23 cellular contexts compared by ENCODE assay signal in the genomic region with DNA sequence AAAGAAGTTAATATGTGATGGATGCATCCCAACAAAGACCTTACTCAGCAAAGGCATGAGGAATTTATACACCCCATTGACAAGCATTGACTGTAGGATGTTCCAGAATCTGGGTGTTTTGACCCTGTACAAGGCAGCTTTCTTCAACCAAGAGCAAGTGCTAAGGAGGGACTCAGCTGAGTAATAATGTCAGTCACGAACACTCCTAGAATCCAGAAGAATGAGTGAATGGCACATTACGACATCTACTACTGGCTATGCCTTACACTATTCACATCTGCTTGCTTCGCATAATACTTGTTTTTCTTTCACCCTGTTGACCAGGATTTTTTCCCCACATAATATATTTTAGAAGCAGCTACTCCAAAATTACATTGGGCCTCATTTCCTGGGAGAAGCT. TPM values are rescaled to one million over a fixed set of nuclear protein-coding genes. Genes with fewer than 3 reads are reported as not detected.
DNase-seq lines count a peak whose midpoint lies in the region; ATAC-seq, FAIRE-seq and TF ChIP-seq lines count a peak whose summit lies in the region.
"Had no signal": no experiment of that assay in that cellular context is flagged by ENCODE, and none has a peak within 500 bp of the region (broad histone marks: within the 10 kb centered on the region; RNA-seq: fewer than 3 reads in every experiment).

No MANE protein-coding gene starts in this region.

- H3K79me2 ChIP-seq in HepG2 (ENCODE audit: insufficient read depth, low read length): no peaks in the 10 kb centered on the region

- intact Hi-C loops in HepG2 (cut with micrococcal nuclease; ENCODE audit: unreplicated experiment) (no loop called here), right lobe of liver (cut with DNase I) (no loop called here), heart right ventricle (cut with DNase I) (no loop called here)

- H3K4me2 ChIP-seq in HepG2 (ENCODE audit: low read depth, low read length): no peak overlapping the region
- H3K4me2 ChIP-seq: BLaER1 treated with 17β-estradiol and CSF1 and Interleukin-3, amounts not matched to agents 10 nM and 100 nM had no signal

- ATAC-seq in HepG2: no peak
- no peak for ATAC-seq in right lobe of liver
- ATAC-seq in heart right ventricle: no peak
- ATAC-seq: CD8-positive, alpha-beta T cell had no signal

- no peak for FAIRE-seq in HepG2 (lab: Jason Lieb, UNC)
- FAIRE-seq: A204.1, D721Med, G401.6, GM12891, GM19239 had no signal

- in situ Hi-C loops in HepG2 (cut with HindIII; ENCODE audit: extremely low pct_ligation_motif_present, low pct_unique_long_range_greater_than_20kb): no loop called here

- H3K36me3 ChIP-seq in HepG2 (replicated peaks in 1 of 2; ENCODE audit: control insufficient read depth in 1 of 2, insufficient read depth in 2 of 2, low read length in 2 of 2): no peaks in the 10 kb centered on the region
- no peaks in the 10 kb centered on the region for H3K36me3 ChIP-seq in right lobe of liver
- no peaks in the 10 kb centered on the region for H3K36me3 ChIP-seq in heart right ventricle
- H3K36me3 ChIP-seq: BLaER1 treated with 17β-estradiol and CSF1 and Interleukin-3, amounts not matched to agents 10 nM and 100 nM had no signal

- H3K4me3 ChIP-seq in HepG2 (replicated peaks in 1 of 3; ENCODE audit: insufficient read depth in 1 of 3, low read depth in 2 of 3, low read length in 3 of 3) (no peak overlapping the region), right lobe of liver (no peak overlapping the region), epithelial cell of esophagus (ENCODE audit: low read length) (no peak overlapping the region), heart right ventricle (no peak overlapping the region)
- H3K4me3 ChIP-seq: BLaER1 treated with 17β-estradiol and CSF1 and Interleukin-3, amounts not matched to agents 10 nM and 100 nM had no signal

- no peak overlapping the region for H3K9ac ChIP-seq in HepG2 (ENCODE audit: insufficient read depth, low read depth, low read length)
- H3K9ac ChIP-seq: BLaER1 treated with 17β-estradiol and CSF1 and Interleukin-3, amounts not matched to agents 10 nM and 100 nM had no signal

- no peak for DNase-seq in HepG2 (ENCODE audit: low spot score)
- no peak for DNase-seq in right lobe of liver
- DNase-seq in epithelial cell of esophagus (ENCODE audit: low read depth): peak; percentile 43
- no peak for DNase-seq in HT-29 (ENCODE audit: low spot score)
- no peak for DNase-seq in heart right ventricle
- DNase-seq: 8988T; ACHN; Caco-2; Calu3; CD4-positive, alpha-beta T cell; CD8-positive, alpha-beta T cell; DMS79 treated with DMSO at 0.1 percent for 48 hours; GF-D8 had no signal

- H3K27me3 ChIP-seq in HepG2 (ENCODE audit: control insufficient read depth in 1 of 2, insufficient read depth in 2 of 2, low read length in 2 of 2): no peaks in the 10 kb centered on the region
- H3K27me3 ChIP-seq in right lobe of liver: no peaks in the 10 kb centered on the region
- H3K27me3 ChIP-seq in heart right ventricle: no peaks in the 10 kb centered on the region
- H3K27me3 ChIP-seq: BLaER1 treated with 17β-estradiol and CSF1 and Interleukin-3, amounts not matched to agents 10 nM and 100 nM had no signal

- no peak for TF ChIP-seq RAD21 in HepG2 (CRISPR knock-in tag; IDR thresholded peaks at IDR 0.05)

- H2AFZ ChIP-seq in HepG2 (ENCODE audit: low read length): no peak overlapping the region

- TF ChIP-seq EP300 in HepG2 (IDR thresholded peaks at IDR 0.05; ENCODE audit: low read depth in 2 of 2, low read length in 2 of 2) (no peak), HepG2 (CRISPR knock-in tag; IDR thresholded peaks at IDR 0.05; ENCODE audit: borderline replicate concordance) (no peak)

- CTCF ChIA-PET in HepG2 (lab: Yijun Ruan, JAX; ENCODE audit: low intra/inter-chr PET ratio, low total read pairs): no interaction called here

- H3K27ac ChIP-seq in HepG2 (ENCODE audit: extremely low read length, insufficient read depth, low read length) (no peak overlapping the region), right lobe of liver (no peak overlapping the region), heart right ventricle (no peak overlapping the region)
- H3K27ac ChIP-seq: BLaER1 treated with 17β-estradiol and CSF1 and Interleukin-3, amounts not matched to agents 10 nM and 100 nM; C4-2B had no signal

- WGBS in HepG2 (ENCODE audit: low lambda C conversion rate): 36% methylated on average over 3 of the region's 3 CpGs
- WGBS in right lobe of liver (ENCODE audit: insufficient coverage, low coverage, low lambda C conversion rate, missing lambda C conversion rate): 59% methylated on average over 3 of the region's 3 CpGs
- 84 to 91% methylated on average over 3 of the region's 3 CpGs for WGBS in heart right ventricle, 2 donors

- POLR2A ChIA-PET in HepG2 (lab: Yijun Ruan, JAX): no interaction called here

- no peaks in the 10 kb centered on the region for H4K20me1 ChIP-seq in HepG2 (ENCODE audit: insufficient read depth, low read length)
- H4K20me1 ChIP-seq: BLaER1 treated with 17β-estradiol and CSF1 and Interleukin-3, amounts not matched to agents 10 nM and 100 nM had no signal

- H3K4me1 ChIP-seq in HepG2 (ENCODE audit: insufficient read depth, low read length) (peaks cover 12% of the 10 kb centered on the region), right lobe of liver (no peaks in the 10 kb centered on the region), heart right ventricle (no peaks in the 10 kb centered on the region)
- H3K4me1 ChIP-seq: BLaER1 treated with 17β-estradiol and CSF1 and Interleukin-3, amounts not matched to agents 10 nM and 100 nM; Caco-2 had no signal

- H3K9me3 ChIP-seq in HepG2 (ENCODE audit: low read length) (no peaks in the 10 kb centered on the region), right lobe of liver (no peaks in the 10 kb centered on the region), heart right ventricle (no peaks in the 10 kb centered on the region)
- H3K9me3 ChIP-seq: BLaER1 treated with 17β-estradiol and CSF1 and Interleukin-3, amounts not matched to agents 10 nM and 100 nM; Caco-2 had no signal

- no TSS peak for BruUV-seq in HepG2 (replicated peaks; lab: Mats Ljungman, UMichigan)

- TF ChIP-seq POLR2A in HepG2 (IDR thresholded peaks at IDR 0.05; ENCODE audit: insufficient read depth in 1 of 2, low read depth in 2 of 2, low read length in 2 of 2) (no peak), right lobe of liver (IDR thresholded peaks at IDR 0.05) (no peak)

- TF ChIP-seq CTCF in HepG2 (CRISPR knock-in tag; IDR thresholded peaks at IDR 0.05) (no peak), right lobe of liver (IDR thresholded peaks at IDR 0.05) (no peak), epithelial cell of esophagus (IDR thresholded peaks at IDR 0.05; ENCODE audit: insufficient read depth, low read depth, low read length, missing control alignments) (no peak), heart right ventricle (IDR thresholded peaks at IDR 0.05) (no peak)

TF ChIP-seq in HepG2, 621 proteins besides CTCF, POLR2A, EP300 and RAD21:
- TF ChIP-seq MAFF (IDR thresholded peaks at IDR 0.05; ENCODE audit: low read depth, low read length): peak; percentile 31; the same call in 1 of the 2 replicates
- peak; percentile 43 to 57; a peak in 1 of 4 replicates for TF ChIP-seq MAFK (conservative IDR thresholded peaks at IDR 0.05 in 1 of 2, IDR thresholded peaks at IDR 0.05 in 1 of 2; ENCODE audit: low read length in 2 of 2)
- no peak for TF ChIP-seq ATAD3A (CRISPR knock-in tag; IDR thresholded peaks at IDR 0.05)

RNA-seq across cellular contexts. Expression of a gene that starts 42.5 kb away (rescaled TPM):
- total RNA-seq in HepG2 (2016; rRNA removed; fragmentation: Illumina TruSeq; extraction: Trizol) (not detected in 2 replicates), right lobe of liver (not detected), heart right ventricle (10 to 100 TPM in 2 of 10 donors, 1 to 10 TPM in 2, under 1 TPM in 3, not detected in 3; 0.21 to 32.4 (median 2.9) TPM)
- total RNA-seq in HepG2 (2016; cell fraction: cytosol; rRNA removed; fragmentation: Illumina TruSeq; extraction: Trizol; ENCODE audit: low read depth): not detected in 2 replicates
- total RNA-seq in HepG2 (2016; cell fraction: insoluble cytoplasmic fraction; rRNA removed; fragmentation: Illumina TruSeq; extraction: Trizol): not detected in 2 replicates
- not detected in 2 replicates for total RNA-seq in HepG2 (2016; cell fraction: membrane; rRNA removed; fragmentation: Illumina TruSeq; extraction: Trizol)
- not detected in 2 replicates for total RNA-seq in HepG2 (2016; cell fraction: nucleus; rRNA removed; fragmentation: Illumina TruSeq; extraction: Trizol)
- polyA plus RNA-seq in HepG2 (2011; rRNA removed) (not detected in 2 replicates), heart right ventricle (under 1 TPM in 1 of 2 donors, not detected in 1; 0.29 TPM)
- polyA plus RNA-seq in HepG2 (2011; cell fraction: cytosol; rRNA removed): not detected in 2 replicates
- polyA plus RNA-seq in HepG2 (2011; cell fraction: nucleus; rRNA removed): not detected in 2 replicates
- polyA plus RNA-seq in HepG2 (2012): not detected in 2 replicates
- not detected in 2 replicates for polyA plus RNA-seq in HepG2 (2016; cell fraction: cytosol; fragmentation: Illumina TruSeq; extraction: Trizol; ENCODE audit: low read depth)
- polyA plus RNA-seq in HepG2 (2016; cell fraction: insoluble cytoplasmic fraction; fragmentation: Illumina TruSeq; extraction: Trizol; ENCODE audit: low read depth): not detected in 2 replicates
- polyA plus RNA-seq in HepG2 (2016; cell fraction: membrane; fragmentation: Illumina TruSeq; extraction: Trizol; ENCODE audit: low read depth): not detected in 2 replicates
- not detected in 2 replicates for polyA plus RNA-seq in HepG2 (2016; cell fraction: nucleus; fragmentation: Illumina TruSeq; extraction: Trizol; ENCODE audit: insufficient read depth, low read depth)
- not detected in 2 replicates for polyA minus RNA-seq in HepG2 (2011; rRNA and poly(A)+ RNA removed; ENCODE audit: low replicate concordance)
- not detected in 2 replicates for polyA minus RNA-seq in HepG2 (2011; cell fraction: cytosol; rRNA and poly(A)+ RNA removed)
- polyA minus RNA-seq in HepG2 (2011; cell fraction: nucleus; rRNA and poly(A)+ RNA removed): not detected in 2 replicates
- total RNA-seq in HT-29 (2014; rRNA removed; shearing (Covaris generic)): not detected in 2 replicates
- total RNA-seq: A673; Caco-2; Calu3; CD4-positive, alpha-beta T cell; CD8-positive, alpha-beta T cell had no signal
- polyA plus RNA-seq: AG04450, BJ had no signal
